In genomic region chr20:3800256-3800877, GRCh38 we compare ENCODE assay signal across 10 cellular contexts. TPM values are rescaled to one million over a fixed set of nuclear protein-coding genes. Genes with fewer than 3 reads are reported as not detected.
DNase-seq lines count a peak whose midpoint lies in the region; ATAC-seq lines count a peak whose summit lies in the region.
"Had no signal": no experiment of that assay in that cellular context is flagged by ENCODE, and none has a peak within 500 bp of the region (broad histone marks: within the 10 kb centered on the region; RNA-seq: fewer than 3 reads in every experiment).

No MANE protein-coding gene starts in this region.

- no peak overlapping the region for H3K4me3 ChIP-seq in BLaER1
- no peak overlapping the region for H3K4me3 ChIP-seq in HUES48 (ENCODE audit: low read depth, low read length)
- H3K4me3 ChIP-seq: lung, thyroid gland had no signal

- ATAC-seq in central memory CD8-positive, alpha-beta T cell (replicated peaks; ENCODE audit: extremely low read depth, poor library complexity, severe bottlenecking) = no peak
- ATAC-seq in naive B cell (ENCODE audit: low read depth in 2 of 2) (no peak), GM21447 (IDR thresholded peaks at IDR 0.05; ENCODE audit: unreplicated experiment) (no peak)

- no peaks in the 10 kb centered on the region for H3K27me3 ChIP-seq in BLaER1
- H3K27me3 ChIP-seq in HUES48 (ENCODE audit: control insufficient read depth, insufficient read depth, low read length) = no peaks in the 10 kb centered on the region
- H3K27me3 ChIP-seq: thyroid gland had no signal

- H3K4me3 Mint-ChIP-seq in central memory CD8-positive, alpha-beta T cell = peak overlapping the region; percentile 99
- H3K4me3 Mint-ChIP-seq in naive B cell = peak overlapping the region; percentile 75 to 95 (median 90)

- H3K27me3 Mint-ChIP-seq in central memory CD8-positive, alpha-beta T cell = no peaks in the 10 kb centered on the region
- H3K27me3 Mint-ChIP-seq in naive B cell = no peaks in the 10 kb centered on the region

- H3K9me3 Mint-ChIP-seq in central memory CD8-positive, alpha-beta T cell = no peaks in the 10 kb centered on the region
- H3K9me3 Mint-ChIP-seq in naive B cell = peaks cover 0 to 2% (median 0%) of the 10 kb centered on the region in 7 donors

- H3K9ac ChIP-seq in BLaER1 (no peak overlapping the region), HUES48 (ENCODE audit: low read depth, low read length) (no peak overlapping the region)

- peaks cover 77% of the 10 kb centered on the region for H3K4me1 ChIP-seq in BLaER1
- H3K4me1 ChIP-seq in HUES48 (ENCODE audit: control insufficient read depth, insufficient read depth, low read length) = peaks cover 34% of the 10 kb centered on the region

- H3K36me3 Mint-ChIP-seq in central memory CD8-positive, alpha-beta T cell (ENCODE audit: insufficient read depth) = peaks cover 70% of the 10 kb centered on the region
- peaks cover 21 to 31% of the 10 kb centered on the region in 2 donors for H3K36me3 Mint-ChIP-seq in naive B cell

- peak overlapping the region; percentile 97 for H3K4me2 ChIP-seq in BLaER1

- peaks cover 7% of the 10 kb centered on the region; the same call in 1 of the 2 replicates for H4K20me1 ChIP-seq in BLaER1

- peak overlapping the region; percentile 95 for H3K27ac Mint-ChIP-seq in central memory CD8-positive, alpha-beta T cell (ENCODE audit: low read depth)
- peak overlapping the region in 5 of 6 donors; percentile 91 to 100 (median 98) for H3K27ac Mint-ChIP-seq in naive B cell

- H3K27ac ChIP-seq in BLaER1 (no peak overlapping the region), HUES48 (ENCODE audit: low read depth, low read length) (peak overlapping the region; percentile 76)

- peaks cover 70% of the 10 kb centered on the region for H3K36me3 ChIP-seq in BLaER1
- H3K36me3 ChIP-seq in HUES48 (ENCODE audit: control insufficient read depth, insufficient read depth, low read length) = peaks cover 51% of the 10 kb centered on the region

- H3K9me3 ChIP-seq in BLaER1 = no peaks in the 10 kb centered on the region
- no peaks in the 10 kb centered on the region for H3K9me3 ChIP-seq in HUES48 (ENCODE audit: control insufficient read depth, insufficient read depth, low read length)
- H3K9me3 ChIP-seq: thyroid gland had no signal

- peaks cover 79% of the 10 kb centered on the region for H3K4me1 Mint-ChIP-seq in central memory CD8-positive, alpha-beta T cell
- peaks cover 66 to 80% (median 79%) of the 10 kb centered on the region in 3 donors for H3K4me1 Mint-ChIP-seq in naive B cell

- DNase-seq in central memory CD8-positive, alpha-beta T cell (ENCODE audit: low spot score in 2 of 2) = no peak
- DNase-seq in naive B cell (no peak), activated gamma-delta T cell treated with Interleukin-2 at 50 U/mL for 16 hours (no peak)
- no peak for DNase-seq in stimulated activated CD4-positive, alpha-beta T cell treated with anti-CD3 and anti-CD28 coated beads, Interleukin-1b, Interleukin-23, amount 100 ng/mL, for 48 hours
- no peak for DNase-seq in activated CD4-positive, alpha-beta T cell treated with anti-CD3 and anti-CD28 coated beads, Interleukin-2, amount 50 U/mL, for 48 hours
- DNase-seq: thyroid gland had no signal

RNA-seq across cellular contexts. Expression of gene CDC25B, which starts 4.3 kb away (rescaled TPM):
- 10 to 100 TPM; 13.0 to 22.1 (median 19.5) TPM for polyA plus RNA-seq in naive B cell (ENCODE audit: low read depth in 6 of 6)

RNA-seq across cellular contexts. Expression of gene CENPB, which starts 13.8 kb away (rescaled TPM):
- 1 to 10 TPM in 5 of 6 donors, under 1 TPM in 1; 0.27 to 2.2 (median 1.6) TPM for polyA plus RNA-seq in naive B cell (ENCODE audit: low read depth in 6 of 6)

RNA-seq across cellular contexts. Expression of gene SPEF1, which starts 19.1 kb away (rescaled TPM):
- polyA plus RNA-seq in naive B cell (ENCODE audit: low read depth in 6 of 6) = not detected

RNA-seq across cellular contexts. Expression of gene AP5S1, which starts 20.0 kb away (rescaled TPM):
- polyA plus RNA-seq in naive B cell (ENCODE audit: low read depth in 6 of 6) = 10 to 100 TPM; 11.1 to 33.6 (median 13.5) TPM

RNA-seq across cellular contexts. Expression of gene ADISSP, which starts 32.8 kb away (rescaled TPM):
- 10 to 100 TPM; 17.3 to 24.9 (median 20.8) TPM for polyA plus RNA-seq in naive B cell (ENCODE audit: low read depth in 6 of 6)
